In genomic region chr7:98106647-98107312, GRCh38 we compare ENCODE assay signal across 1 cellular context.
A peak's percentile ranks its signal among the peaks of the same experiment; 100 is the strongest.
TF ChIP-seq lines count a peak whose summit lies in the region.

Gene LMTK2, plus strand, starts transcription at chr7:98106862. Its CDS starts 316 bp downstream, at chr7:98107178.

TF ChIP-seq in K562, 482 proteins besides CTCF, POLR2A, EP300 and RAD21 (continued from another document and continues in another):
- TF ChIP-seq AFF1 (IDR thresholded peaks at IDR 0.05; ENCODE audit: low read depth in 1 of 2, partially characterized antibody in 2 of 2) (no peak), ESRRA (IDR thresholded peaks at IDR 0.05; ENCODE audit: borderline replicate concordance, low read depth) (peak; percentile 58), HMGN3 (IDR thresholded peaks at IDR 0.05; ENCODE audit: borderline replicate concordance, extremely low read depth, insufficient read length, low read depth, low read length) (peak; percentile 87), PHTF2 (CRISPR knock-in tag; IDR thresholded peaks at IDR 0.05) (no peak), NCOA4 (IDR thresholded peaks at IDR 0.05; ENCODE audit: partially characterized antibody) (no peak), ZNF707 (CRISPR knock-in tag; conservative IDR thresholded peaks at IDR 0.05) (no peak), SOX6 (IDR thresholded peaks at IDR 0.05) (peak; percentile 56), MYBL2 (IDR thresholded peaks at IDR 0.05; ENCODE audit: low read depth) (no peak), MYBL2 (CRISPR knock-in tag; IDR thresholded peaks at IDR 0.05; ENCODE audit: borderline replicate concordance) (no peak), PHF8 (IDR thresholded peaks at IDR 0.05; ENCODE audit: borderline replicate concordance, low read length) (peak; percentile 99), TBL1XR1 (IDR thresholded peaks at IDR 0.05; ENCODE audit: low read length in 2 of 2) (peak in 1 of 2 experiments; percentile 60; a peak in 1 of 4 replicates), SMAD1 (IDR thresholded peaks at IDR 0.05; ENCODE audit: low read depth, low read length, partially characterized antibody) (no peak), PRPF4 (IDR thresholded peaks at IDR 0.05; ENCODE audit: insufficient read depth, low read depth, low read length, poor library complexity, severe bottlenecking) (no peak), ZNF347 (CRISPR knock-in tag; IDR thresholded peaks at IDR 0.05; ENCODE audit: low read depth) (no peak), TGIF2 (CRISPR knock-in tag; IDR thresholded peaks at IDR 0.05) (no peak), SFPQ (IDR thresholded peaks at IDR 0.05; ENCODE audit: low read depth, low read length) (no peak), ZNF174 (CRISPR knock-in tag; IDR thresholded peaks at IDR 0.05) (no peak), KLF10 (CRISPR knock-in tag; IDR thresholded peaks at IDR 0.05) (no peak), NFATC3 (IDR thresholded peaks at IDR 0.05) (no peak), YBX1 (IDR thresholded peaks at IDR 0.05) (no peak), ZNF717 (CRISPR knock-in tag; IDR thresholded peaks at IDR 0.05) (no peak), CEBPB (tag; IDR thresholded peaks at IDR 0.05) (no peak), STAT5B (CRISPR knock-in tag; IDR thresholded peaks at IDR 0.05) (no peak), HSF4 (CRISPR knock-in tag; IDR thresholded peaks at IDR 0.05; ENCODE audit: borderline replicate concordance) (0 out of 2 replicates have a peak, but pooled peaks have one; percentile 34), KAT7 (CRISPR knock-in tag; IDR thresholded peaks at IDR 0.05; ENCODE audit: borderline replicate concordance) (peak; percentile 89; the same call in 1 of the 2 replicates), SNAPC5 (CRISPR knock-in tag; IDR thresholded peaks at IDR 0.05) (no peak), EWSR1 (IDR thresholded peaks at IDR 0.05; ENCODE audit: borderline replicate concordance, low read depth, partially characterized antibody) (no peak), GATAD2B (IDR thresholded peaks at IDR 0.05; ENCODE audit: borderline replicate concordance) (no peak), TAL1 (IDR thresholded peaks at IDR 0.05) (no peak), HINFP (tag; conservative IDR thresholded peaks at IDR 0.05; ENCODE audit: low read depth) (no peak), ETS2 (tag; IDR thresholded peaks at IDR 0.05; ENCODE audit: borderline replicate concordance, poor library complexity, severe bottlenecking) (no peak), HES1 (IDR thresholded peaks at IDR 0.05; ENCODE audit: low read depth) (no peak), NR1H2 (CRISPR knock-in tag; IDR thresholded peaks at IDR 0.05) (peak; percentile 55; the same call in 1 of the 2 replicates), SNIP1 (IDR thresholded peaks at IDR 0.05; ENCODE audit: low read depth) (no peak), CAMTA2 (CRISPR knock-in tag; conservative IDR thresholded peaks at IDR 0.05) (no peak), MTA2 (IDR thresholded peaks at IDR 0.05; ENCODE audit: low read depth) (no peak), ZNF695 (CRISPR knock-in tag; IDR thresholded peaks at IDR 0.05) (no peak), ARID1B (IDR thresholded peaks at IDR 0.05) (no peak), ZNF785 (CRISPR knock-in tag; IDR thresholded peaks at IDR 0.05) (no peak), FOS (IDR thresholded peaks at IDR 0.05; ENCODE audit: extremely low read depth, insufficient read length) (peak; percentile 80), SMARCB1 (IDR thresholded peaks at IDR 0.05; ENCODE audit: insufficient read length, low read depth) (no peak), ZNF79 (CRISPR knock-in tag; IDR thresholded peaks at IDR 0.05; ENCODE audit: low read depth) (no peak), HDGF (IDR thresholded peaks at IDR 0.05) (no peak), FOXJ2 (tag; IDR thresholded peaks at IDR 0.05) (no peak), HNRNPLL (IDR thresholded peaks at IDR 0.05; ENCODE audit: low read depth, low read length, poor library complexity, severe bottlenecking) (peak; percentile 60), SETDB1 (IDR thresholded peaks at IDR 0.05; ENCODE audit: low read length) (no peak), PCBP1 (IDR thresholded peaks at IDR 0.05; ENCODE audit: low read depth, low read length, poor library complexity, severe bottlenecking) (no peak), MCM7 (IDR thresholded peaks at IDR 0.05) (no peak), ASH1L (IDR thresholded peaks at IDR 0.05; ENCODE audit: borderline replicate concordance, low read depth, partially characterized antibody) (no peak), GTF2B (IDR thresholded peaks at IDR 0.05; ENCODE audit: extremely low read depth, insufficient read length) (no peak), L3MBTL2 (IDR thresholded peaks at IDR 0.05) (peak; percentile 50), TOE1 (IDR thresholded peaks at IDR 0.05; ENCODE audit: borderline replicate concordance) (peak; percentile 94), TOE1 (CRISPR knock-in tag; IDR thresholded peaks at IDR 0.05; ENCODE audit: borderline replicate concordance, low read depth) (no peak), ZNF76 (CRISPR knock-in tag; IDR thresholded peaks at IDR 0.05; ENCODE audit: borderline replicate concordance) (no peak), ZBTB33 (CRISPR knock-in tag; IDR thresholded peaks at IDR 0.05) (no peak; the same call in 1 of the 2 replicates), TEAD1 (CRISPR knock-in tag; IDR thresholded peaks at IDR 0.05) (peak in 1 of 2 experiments; percentile 82; a peak in 1 of 4 replicates), TCF7 (IDR thresholded peaks at IDR 0.05; ENCODE audit: borderline replicate concordance) (no peak), FOXJ3 (CRISPR knock-in tag; IDR thresholded peaks at IDR 0.05) (no peak), HNRNPL (IDR thresholded peaks at IDR 0.05; ENCODE audit: low read depth, low read length) (no peak), ELF1 (tag; IDR thresholded peaks at IDR 0.05) (peak; percentile 50), PHB2 (IDR thresholded peaks at IDR 0.05; ENCODE audit: low read depth) (no peak), GATA2 (CRISPR knock-in tag; IDR thresholded peaks at IDR 0.05) (no peak), ARNT (IDR thresholded peaks at IDR 0.05) (no peak), RBM17 (IDR thresholded peaks at IDR 0.05; ENCODE audit: borderline replicate concordance, low read depth, low read length) (no peak), MLX (CRISPR knock-in tag; conservative IDR thresholded peaks at IDR 0.05) (no peak), ZNF316 (IDR thresholded peaks at IDR 0.05) (peak; percentile 43; the same call in 1 of the 2 replicates), PRMT5 (CRISPR knock-in tag; IDR thresholded peaks at IDR 0.05) (no peak), BCOR (IDR thresholded peaks at IDR 0.05) (peak; percentile 57; the same call in 1 of the 2 replicates), TCF7L2 (IDR thresholded peaks at IDR 0.05; ENCODE audit: low read depth, low read length) (no peak), ZNF239 (CRISPR knock-in tag; IDR thresholded peaks at IDR 0.05) (no peak), ID3 (CRISPR knock-in tag; IDR thresholded peaks at IDR 0.05) (no peak), ID3 (tag; IDR thresholded peaks at IDR 0.05) (0 out of 2 replicates have a peak, but pooled peaks have one; percentile 44), NCOR1 (IDR thresholded peaks at IDR 0.05) (no peak), PURB (CRISPR knock-in tag; IDR thresholded peaks at IDR 0.05; ENCODE audit: low read depth) (no peak), SRSF3 (IDR thresholded peaks at IDR 0.05; ENCODE audit: insufficient read depth, low read length) (no peak), CHD2 (IDR thresholded peaks at IDR 0.05; ENCODE audit: low read depth, low read length) (peak; percentile 70), ZNF224 (CRISPR knock-in tag; IDR thresholded peaks at IDR 0.05) (no peak), PTTG1 (tag; IDR thresholded peaks at IDR 0.05; ENCODE audit: low read depth) (no peak)
